25 cellular contexts compared by ENCODE assay signal in genomic region chr3:62577153-62577552, GRCh38.
DNase-seq lines count a peak whose midpoint lies in the region; ATAC-seq, FAIRE-seq and TF ChIP-seq lines count a peak whose summit lies in the region.
"Had no signal": no experiment of that assay in that cellular context is flagged by ENCODE, and none has a peak within 500 bp of the region (broad histone marks: within the 10 kb centered on the region; RNA-seq: fewer than 3 reads in every experiment).

No MANE protein-coding gene starts in this region.

- no peak overlapping the region for H3K27ac Mint-ChIP-seq in activated naive CD4-positive, alpha-beta T cell treated with anti-CD3 and anti-CD28 coated beads for 36 hours
- H3K27ac Mint-ChIP-seq: B cell; CD4-positive, CD25-positive, alpha-beta regulatory T cell; CD8-positive, alpha-beta T cell had no signal

- POLR2A ChIA-PET in HepG2 (lab: Yijun Ruan, JAX), result no interaction called here

- H3K36me3 Mint-ChIP-seq in activated naive CD4-positive, alpha-beta T cell treated with anti-CD3 and anti-CD28 coated beads for 36 hours (ENCODE audit: low read depth), result peaks cover 3% of the 10 kb centered on the region
- H3K36me3 Mint-ChIP-seq: CD4-positive, CD25-positive, alpha-beta regulatory T cell; CD8-positive, alpha-beta T cell had no signal

- H3K27ac ChIP-seq in HepG2 (ENCODE audit: extremely low read length, insufficient read depth, low read length), result no peak overlapping the region
- no peak overlapping the region for H3K27ac ChIP-seq in right lobe of liver
- H3K27ac ChIP-seq: 22Rv1, BLaER1, C4-2B, GM23248 had no signal

- no peak overlapping the region for H3K4me2 ChIP-seq in HepG2 (ENCODE audit: low read depth, low read length)
- H3K4me2 ChIP-seq: BLaER1 had no signal

- WGBS in HepG2 (ENCODE audit: low lambda C conversion rate), result 0% methylated on average over 1 of the region's 1 CpG
- WGBS in right lobe of liver (ENCODE audit: insufficient coverage, low coverage, low lambda C conversion rate, missing lambda C conversion rate), result 47% methylated on average over 1 of the region's 1 CpG

- H3K79me2 ChIP-seq in HepG2 (ENCODE audit: insufficient read depth, low read length), result no peaks in the 10 kb centered on the region

- in situ Hi-C loops in HepG2 (cut with HindIII; ENCODE audit: extremely low pct_ligation_motif_present, low pct_unique_long_range_greater_than_20kb), result no loop called here

- H3K36me3 ChIP-seq in HepG2 (replicated peaks in 1 of 2; ENCODE audit: control insufficient read depth in 1 of 2, insufficient read depth in 2 of 2, low read length in 2 of 2) (no peaks in the 10 kb centered on the region), right lobe of liver (no peaks in the 10 kb centered on the region)
- H3K36me3 ChIP-seq: BLaER1 had no signal

- no peak for TF ChIP-seq EP300 in HepG2 (IDR thresholded peaks at IDR 0.05; ENCODE audit: low read depth in 2 of 2, low read length in 2 of 2)
- TF ChIP-seq EP300 in HepG2 (CRISPR knock-in tag; IDR thresholded peaks at IDR 0.05; ENCODE audit: borderline replicate concordance), result no peak

- no peak for ATAC-seq in HepG2
- no peak for ATAC-seq in right lobe of liver
- ATAC-seq in HG02884 (IDR thresholded peaks at IDR 0.05; ENCODE audit: unreplicated experiment), result no peak
- ATAC-seq in HG03039 (IDR thresholded peaks at IDR 0.05; ENCODE audit: unreplicated experiment), result no peak
- ATAC-seq: CD8-positive, alpha-beta T cell; GM12878; HCT116 had no signal

- intact Hi-C loops in HepG2 (cut with micrococcal nuclease; ENCODE audit: unreplicated experiment), result no loop called here
- intact Hi-C loops in right lobe of liver (cut with DNase I), result no loop called here
- intact Hi-C loops in activated naive CD4-positive, alpha-beta T cell treated with anti-CD3 and anti-CD28 coated beads for 36 hours (cut with micrococcal nuclease), result no loop called here

- no peak overlapping the region for H3K4me3 ChIP-seq in HepG2 (replicated peaks in 1 of 3; ENCODE audit: insufficient read depth in 1 of 3, low read depth in 2 of 3, low read length in 3 of 3)
- no peak overlapping the region for H3K4me3 ChIP-seq in right lobe of liver
- H3K4me3 ChIP-seq in cardiac fibroblast (replicated peaks in 1 of 2; ENCODE audit: low read depth in 2 of 2, low read length in 2 of 2), result no peak overlapping the region
- no peak overlapping the region for H3K4me3 ChIP-seq in fibroblast of pulmonary artery (replicated peaks; ENCODE audit: low read depth, low read length)
- H3K4me3 ChIP-seq: BLaER1, GM12878, GM23248 had no signal

- FAIRE-seq in HepG2 (lab: Jason Lieb, UNC), result no peak
- FAIRE-seq: A204.1, G401.6, GM12878, GM19239, H1 had no signal

- H3K4me1 Mint-ChIP-seq in activated naive CD4-positive, alpha-beta T cell treated with anti-CD3 and anti-CD28 coated beads for 36 hours (ENCODE audit: low read depth), result no peaks in the 10 kb centered on the region
- H3K4me1 Mint-ChIP-seq: B cell; CD4-positive, CD25-positive, alpha-beta regulatory T cell had no signal

- H3K9me3 ChIP-seq in HepG2 (ENCODE audit: low read length) (peaks cover 6% of the 10 kb centered on the region; the same call in 1 of the 2 replicates), right lobe of liver (no peaks in the 10 kb centered on the region)
- H3K9me3 ChIP-seq: Caco-2 had no signal

- no peak for TF ChIP-seq POLR2A in HepG2 (IDR thresholded peaks at IDR 0.05; ENCODE audit: insufficient read depth in 1 of 2, low read depth in 2 of 2, low read length in 2 of 2)
- no peak for TF ChIP-seq POLR2A in right lobe of liver (IDR thresholded peaks at IDR 0.05)

- no peak overlapping the region for H3K4me3 Mint-ChIP-seq in activated naive CD4-positive, alpha-beta T cell treated with anti-CD3 and anti-CD28 coated beads for 36 hours
- H3K4me3 Mint-ChIP-seq: B cell; CD8-positive, alpha-beta T cell had no signal

- DNase-seq in HepG2 (ENCODE audit: low spot score) (no peak), right lobe of liver (no peak), cardiac fibroblast (ENCODE audit: low read depth in 2 of 2) (peak; percentile 21 to 49), fibroblast of pulmonary artery (ENCODE audit: low read depth) (peak; percentile 41)
- DNase-seq in activated naive CD4-positive, alpha-beta T cell treated with anti-CD3 and anti-CD28 coated beads for 36 hours, result no peak
- no peak for DNase-seq in stimulated activated CD4-positive, alpha-beta T cell treated with anti-CD3 and anti-CD28 coated beads, Interleukin-4, amount 100 ng/mL, for 1 hour
- DNase-seq: Caco-2; CD4-positive, CD25-positive, alpha-beta regulatory T cell; CD8-positive, alpha-beta T cell; DMS153; DND-41; GM23248; H7 had no signal

- peaks cover 15% of the 10 kb centered on the region for H3K9me3 Mint-ChIP-seq in activated naive CD4-positive, alpha-beta T cell treated with anti-CD3 and anti-CD28 coated beads for 36 hours

- peaks cover 10% of the 10 kb centered on the region for H3K27me3 Mint-ChIP-seq in activated naive CD4-positive, alpha-beta T cell treated with anti-CD3 and anti-CD28 coated beads for 36 hours (ENCODE audit: low read depth)
- H3K27me3 Mint-ChIP-seq: B cell; CD4-positive, CD25-positive, alpha-beta regulatory T cell had no signal

- CTCF ChIA-PET in HepG2 (lab: Yijun Ruan, JAX; ENCODE audit: low intra/inter-chr PET ratio, low total read pairs), result no interaction called here
- CTCF ChIA-PET in activated naive CD4-positive, alpha-beta T cell treated with anti-CD3 and anti-CD28 coated beads for 36 hours (lab: Charles Lee), result no interaction called here

- TF ChIP-seq CTCF in HepG2 (CRISPR knock-in tag; IDR thresholded peaks at IDR 0.05) (no peak), right lobe of liver (IDR thresholded peaks at IDR 0.05) (no peak), cardiac fibroblast (IDR thresholded peaks at IDR 0.05; ENCODE audit: low read depth, low read length) (no peak), fibroblast of pulmonary artery (IDR thresholded peaks at IDR 0.05; ENCODE audit: low read length, missing control alignments) (no peak)

- no peak overlapping the region for H2AFZ ChIP-seq in HepG2 (ENCODE audit: low read length)
- H2AFZ ChIP-seq: GM23248 had no signal

- H3K4me1 ChIP-seq in HepG2 (ENCODE audit: insufficient read depth, low read length) (no peaks in the 10 kb centered on the region), right lobe of liver (no peaks in the 10 kb centered on the region)
- H3K4me1 ChIP-seq: BLaER1, Caco-2 had no signal

- no peak overlapping the region for H3K9ac ChIP-seq in HepG2 (ENCODE audit: insufficient read depth, low read depth, low read length)
- H3K9ac ChIP-seq: BLaER1, GM23248 had no signal

- H3K27me3 ChIP-seq in HepG2 (ENCODE audit: control insufficient read depth in 1 of 2, insufficient read depth in 2 of 2, low read length in 2 of 2) (no peaks in the 10 kb centered on the region; a peak in 1 of 5 replicates), right lobe of liver (no peaks in the 10 kb centered on the region)
- H3K27me3 ChIP-seq: BLaER1 had no signal

- no peaks in the 10 kb centered on the region for H4K20me1 ChIP-seq in HepG2 (ENCODE audit: insufficient read depth, low read length)
- H4K20me1 ChIP-seq: BLaER1 had no signal

- no peak for TF ChIP-seq RAD21 in HepG2 (CRISPR knock-in tag; IDR thresholded peaks at IDR 0.05)

- BruUV-seq in HepG2 (replicated peaks; lab: Mats Ljungman, UMichigan), result no TSS peak

TF ChIP-seq in HepG2, 621 proteins besides CTCF, POLR2A, EP300 and RAD21:
- no peak for TF ChIP-seq ZNF329 (CRISPR knock-in tag; IDR thresholded peaks at IDR 0.05; ENCODE audit: low read depth)
- TF ChIP-seq CEBPB (IDR thresholded peaks at IDR 0.05; ENCODE audit: borderline replicate concordance, low read depth, low read length), result peak; percentile 33; the same call in 1 of the 2 replicates
- TF ChIP-seq SALL1 (CRISPR knock-in tag; IDR thresholded peaks at IDR 0.05), result no peak
TF ChIP-seq in HepG2: peak in this region for 1.

Comparison
In these comparisons a context has a peak if more than half of its experiments do, and no peak if none do; other contexts are left out.
1. DNase-seq: peak in cardiac fibroblast (2 of 2) and fibroblast of pulmonary artery (single experiment); none in HepG2 (single experiment), right lobe of liver (0 of 3), activated naive CD4-positive, alpha-beta T cell treated with anti-CD3 and anti-CD28 coated beads for 36 hours (single experiment) and stimulated activated CD4-positive, alpha-beta T cell treated with anti-CD3 and anti-CD28 coated beads, Interleukin-4, amount 100 ng/mL, for 1 hour (single experiment).